19 cellular contexts compared by ENCODE assay signal in genomic region chr16:69924041-69924775, GRCh38. TPM values are rescaled to one million over a fixed set of nuclear protein-coding genes. Genes with fewer than 3 reads are reported as not detected.
DNase-seq lines count a peak whose midpoint lies in the region; ATAC-seq and TF ChIP-seq lines count a peak whose summit lies in the region.
"Had no signal": no experiment of that assay in that cellular context is flagged by ENCODE, and none has a peak within 500 bp of the region (broad histone marks: within the 10 kb centered on the region; RNA-seq: fewer than 3 reads in every experiment).

No MANE protein-coding gene starts in this region.

- in situ Hi-C loops in G401 (cut with HindIII; ENCODE audit: low sequenced_read_pairs), result no loop called here

- H3K4me3 ChIP-seq in heart right ventricle (peak overlapping the region in 2 of 10 donors; percentile 54 to 59), fibroblast of lung (replicated peaks in 1 of 4; ENCODE audit: control extremely low read depth in 1 of 4, insufficient read depth in 1 of 4, low read depth in 3 of 4, low read length in 4 of 4) (no peak overlapping the region)
- H3K4me3 ChIP-seq: A549, K562, neural progenitor cell had no signal

- H4K20me1 ChIP-seq in fibroblast of lung (ENCODE audit: control insufficient read depth, extremely low read depth, insufficient read depth, low read length), result no peaks in the 10 kb centered on the region

- peak overlapping the region in 8 of 10 donors; percentile 75 to 95 (median 88) for H3K27ac ChIP-seq in heart right ventricle
- peak overlapping the region; percentile 53 for H3K27ac ChIP-seq in fibroblast of lung (ENCODE audit: insufficient read depth, low read length)
- H3K27ac ChIP-seq: neural progenitor cell had no signal

- DNase-seq in heart right ventricle (peak in 1 of 2 donors; percentile 38), left ventricle myocardium superior (no peak), fibroblast of lung (ENCODE audit: low read depth in 2 of 2) (no peak), posterior vena cava (ENCODE audit: low spot score) (peak; percentile 4), putamen (ENCODE audit: low spot score) (no peak), G401 (ENCODE audit: low spot score) (no peak), NCI-H2171 treated with DMSO at 0.1 percent for 48 hours (lab: John Stamatoyannopoulos, UW) (no peak), foreskin melanocyte (no peak)
- DNase-seq: activated CD4-positive, alpha-beta T cell treated with anti-CD3 and anti-CD28 coated beads, Interleukin-2, amount 10 ng/mL, durations not matched to agents 7 days and 5 days; activated T-cell treated with anti-CD3 and anti-CD28 coated beads, Interleukin-2, amount 50 U/mL, for 1 hour; CD8-positive, alpha-beta memory T cell; erythroblast; NCI-H1092 treated with DMSO at 0.1 percent for 48 hours had no signal

- H3K4me2 ChIP-seq in fibroblast of lung (ENCODE audit: extremely low read depth, insufficient read depth, low read length), result no peak overlapping the region
- H3K4me2 ChIP-seq: A549, neural progenitor cell had no signal

- ATAC-seq in heart right ventricle (peak in 3 of 8 donors; percentile 31 to 54 (median 40)), left ventricle myocardium superior (no peak)
- ATAC-seq: A549; K562; SK-N-SH treated with all-trans-retinoic acid at 6 μM for 48 hours; stimulated activated effector memory CD8-positive, alpha-beta T cell treated with anti-CD3 and anti-CD28 coated beads, Interleukin-12 subunit alpha, Interleukin-12 subunit beta, amount 100 ng/mL, for 72 hours had no signal

- H3K79me2 ChIP-seq in fibroblast of lung (ENCODE audit: control insufficient read depth, insufficient read depth, low read length), result peaks cover 20% of the 10 kb centered on the region

- peaks cover 0 to 27% (median 0%) of the 10 kb centered on the region in 9 donors for H3K36me3 ChIP-seq in heart right ventricle
- peaks cover 2% of the 10 kb centered on the region for H3K36me3 ChIP-seq in fibroblast of lung (ENCODE audit: control insufficient read depth, insufficient read depth, low read length)
- H3K36me3 ChIP-seq: neural progenitor cell had no signal

- TF ChIP-seq CTCF in heart right ventricle (IDR thresholded peaks at IDR 0.05) (no peak), fibroblast of lung (conservative IDR thresholded peaks at IDR 0.05 in 1 of 2, IDR thresholded peaks at IDR 0.05 in 1 of 2; ENCODE audit: low read depth in 1 of 2, low read length in 2 of 2) (no peak)

- H2AFZ ChIP-seq in fibroblast of lung (ENCODE audit: low read length), result no peak overlapping the region
- H2AFZ ChIP-seq: neural progenitor cell had no signal

- H3K27me3 ChIP-seq in heart right ventricle, result no peaks in the 10 kb centered on the region
- no peaks in the 10 kb centered on the region for H3K27me3 ChIP-seq in fibroblast of lung (ENCODE audit: control insufficient read depth, insufficient read depth, low read length)
- H3K27me3 ChIP-seq: neural progenitor cell had no signal

- 62% methylated on average over 11 of the region's 11 CpGs for WGBS in heart right ventricle, 2 donors

- intact Hi-C loops in heart right ventricle (cut with DNase I), result loop anchor here in 2 of 10 donors (2.0 to 10.0 kb wide), 2 partner anchors 59 to 63 kb away; no protein-coding TSS in a partner anchor
- intact Hi-C loops in left ventricle myocardium superior (cut with micrococcal nuclease), result no loop called here
- intact Hi-C loops in posterior vena cava (cut with DNase I), result loop anchor here in 1 of 2 donors (10.0 kb wide), 1 partner anchor 59 kb away; no protein-coding TSS in a partner anchor

- H3K9me3 ChIP-seq in heart right ventricle (no peaks in the 10 kb centered on the region), fibroblast of lung (ENCODE audit: control insufficient read depth, insufficient read depth, low read depth, low read length) (no peaks in the 10 kb centered on the region)
- H3K9me3 ChIP-seq: A549 had no signal

- H3K4me1 ChIP-seq in heart right ventricle, result peaks cover 7 to 71% (median 42%) of the 10 kb centered on the region in 9 donors
- H3K4me1 ChIP-seq in fibroblast of lung (ENCODE audit: control insufficient read depth, extremely low read depth, insufficient read depth, low read length), result peaks cover 29% of the 10 kb centered on the region
- H3K4me1 ChIP-seq: A549, neural progenitor cell had no signal

- no peak overlapping the region for H3K9ac ChIP-seq in fibroblast of lung (ENCODE audit: insufficient read depth, low read length)
- H3K9ac ChIP-seq: neural progenitor cell had no signal

RNA-seq across cellular contexts. Expression of gene CLEC18A, which starts 26.9 kb away (rescaled TPM):
- total RNA-seq in heart right ventricle (under 1 TPM in 8 of 10 donors, not detected in 2; 0.11 to 0.57 (median 0.30) TPM), left ventricle myocardium superior (0.27 TPM), fibroblast of lung (under 0.01 and 0.33 TPM in 2 replicates), posterior vena cava (under 1 TPM in 1 of 2 donors, not detected in 1; 0.43 TPM)
- polyA plus RNA-seq in heart right ventricle (under 1 TPM; 0.30 to 0.59 TPM), fibroblast of lung (0.07 TPM in 1 of 2 replicates, not detected in the other)
- not detected in 2 replicates for polyA plus RNA-seq in fibroblast of lung (2012)
- polyA minus RNA-seq in fibroblast of lung (ENCODE audit: low replicate concordance), result not detected in 2 replicates
- total RNA-seq in G401 (2014; rRNA removed; shearing (Covaris generic)), result 0.10 and 1.7 TPM in 2 replicates
- total RNA-seq: lung microvascular endothelial cell had no signal
- polyA plus RNA-seq: CD8-positive, alpha-beta memory T cell had no signal
